ENCODE assay signal across 16 cellular contexts in genomic region chr5:62982348-62982747, GRCh38.
DNase-seq lines count a peak whose midpoint lies in the region; ATAC-seq, FAIRE-seq and TF ChIP-seq lines count a peak whose summit lies in the region.
"Had no signal": no experiment of that assay in that cellular context is flagged by ENCODE, and none has a peak within 500 bp of the region (broad histone marks: within the 10 kb centered on the region; RNA-seq: fewer than 3 reads in every experiment).

No MANE protein-coding gene starts in this region.

- no peaks in the 10 kb centered on the region for H3K9me3 ChIP-seq in testis
- no peaks in the 10 kb centered on the region for H3K9me3 ChIP-seq in pancreas

- H3K36me3 ChIP-seq in H7 (replicated peaks; ENCODE audit: control insufficient read depth, insufficient read depth, low read length): no peaks in the 10 kb centered on the region
- no peaks in the 10 kb centered on the region for H3K36me3 ChIP-seq in testis (ENCODE audit: low read depth, missing control alignments)
- H3K36me3 ChIP-seq in pancreas: no peaks in the 10 kb centered on the region
- H3K36me3 ChIP-seq: BLaER1 treated with 17β-estradiol and CSF1 and Interleukin-3, amounts not matched to agents 10 nM and 100 nM had no signal

- TF ChIP-seq POLR2A in testis (IDR thresholded peaks at IDR 0.05) (no peak), GM12891 (IDR thresholded peaks at IDR 0.05; ENCODE audit: low read depth, low read length) (no peak)

- no peak overlapping the region for H3K4me3 ChIP-seq in H7 (ENCODE audit: insufficient read depth, low read depth, low read length)
- no peak overlapping the region for H3K4me3 ChIP-seq in choroid plexus epithelial cell (ENCODE audit: low read depth, low read length)
- no peak overlapping the region for H3K4me3 ChIP-seq in testis
- H3K4me3 ChIP-seq in pancreas: no peak overlapping the region
- H3K4me3 ChIP-seq: BLaER1 treated with 17β-estradiol and CSF1 and Interleukin-3, amounts not matched to agents 10 nM and 100 nM had no signal

- no peaks in the 10 kb centered on the region for H3K4me1 ChIP-seq in testis
- no peaks in the 10 kb centered on the region for H3K4me1 ChIP-seq in pancreas

- intact Hi-C loops in testis (cut with DNase I; ENCODE audit: low total_unique reads): no loop called here
- intact Hi-C loops in pancreas (cut with DNase I): no loop called here

- ATAC-seq in HG03520 (IDR thresholded peaks at IDR 0.05; ENCODE audit: unreplicated experiment) (no peak), pancreas (no peak)

- FAIRE-seq in GM12891 (lab: Jason Lieb, UNC) (no peak), pancreas (lab: Jason Lieb, UNC) (no peak)
- FAIRE-seq: H1 had no signal

- TF ChIP-seq CTCF in choroid plexus epithelial cell (conservative IDR thresholded peaks at IDR 0.05; ENCODE audit: low read depth, low read length): no peak
- TF ChIP-seq CTCF in testis (IDR thresholded peaks at IDR 0.05): no peak
- no peak for TF ChIP-seq CTCF in pancreas (IDR thresholded peaks at IDR 0.05)

- no peaks in the 10 kb centered on the region for H3K27me3 ChIP-seq in H7 (ENCODE audit: control insufficient read depth, insufficient read depth, low read length)
- no peaks in the 10 kb centered on the region for H3K27me3 ChIP-seq in testis
- H3K27me3 ChIP-seq in pancreas: no peaks in the 10 kb centered on the region
- H3K27me3 ChIP-seq: BLaER1 treated with 17β-estradiol and CSF1 and Interleukin-3, amounts not matched to agents 10 nM and 100 nM had no signal

- WGBS in testis, 2 donors: 35 to 41% methylated on average over 3 of the region's 3 CpGs
- WGBS in pancreas, 2 donors: 29 to 43% methylated on average over 3 of the region's 3 CpGs

- DNase-seq in H7 (peak; percentile 3), choroid plexus epithelial cell (ENCODE audit: low read depth) (peak; percentile 59), iPS-NIHi11 (ENCODE audit: low spot score) (peak; percentile 12), testis (peak; percentile 49), GM12891 (ENCODE audit: insufficient read length, low spot score) (no peak), pancreas (no peak), NCI-H446 (lab: John Stamatoyannopoulos, UW) (no peak)
- DNase-seq: ACHN; CD4-positive, CD25-positive, alpha-beta regulatory T cell; DMS53; HCEC 1CT; HFFc6 had no signal

- no peak overlapping the region for H3K27ac ChIP-seq in testis
- H3K27ac ChIP-seq in pancreas: no peak overlapping the region
- H3K27ac ChIP-seq: BLaER1 treated with 17β-estradiol and CSF1 and Interleukin-3, amounts not matched to agents 10 nM and 100 nM; HL-60 had no signal

TF ChIP-seq in GM12891, 5 proteins besides CTCF, POLR2A, EP300 and RAD21:
- TF ChIP-seq PAX5 (IDR thresholded peaks at IDR 0.05; ENCODE audit: insufficient read depth, low read length, severe bottlenecking) (no peak), POU2F2 (IDR thresholded peaks at IDR 0.05; ENCODE audit: low read depth, low read length) (no peak), SPI1 (IDR thresholded peaks at IDR 0.05; ENCODE audit: low read depth, low read length) (no peak), TAF1 (IDR thresholded peaks at IDR 0.05; ENCODE audit: low read depth, low read length) (no peak), POLR2AphosphoS5 (IDR thresholded peaks at IDR 0.05; ENCODE audit: low read depth, low read length) (no peak)

Comparison
In these comparisons a context has a peak if more than half of its experiments do, and no peak if none do; other contexts are left out.
1. DNase-seq: peak in H7 (single experiment), choroid plexus epithelial cell (single experiment), iPS-NIHi11 (single experiment) and testis (single experiment); none in GM12891 (single experiment), pancreas (0 of 6) and NCI-H446 (0 of 2).